ENCODE assay signal across 8 cellular contexts in the genomic region with DNA sequence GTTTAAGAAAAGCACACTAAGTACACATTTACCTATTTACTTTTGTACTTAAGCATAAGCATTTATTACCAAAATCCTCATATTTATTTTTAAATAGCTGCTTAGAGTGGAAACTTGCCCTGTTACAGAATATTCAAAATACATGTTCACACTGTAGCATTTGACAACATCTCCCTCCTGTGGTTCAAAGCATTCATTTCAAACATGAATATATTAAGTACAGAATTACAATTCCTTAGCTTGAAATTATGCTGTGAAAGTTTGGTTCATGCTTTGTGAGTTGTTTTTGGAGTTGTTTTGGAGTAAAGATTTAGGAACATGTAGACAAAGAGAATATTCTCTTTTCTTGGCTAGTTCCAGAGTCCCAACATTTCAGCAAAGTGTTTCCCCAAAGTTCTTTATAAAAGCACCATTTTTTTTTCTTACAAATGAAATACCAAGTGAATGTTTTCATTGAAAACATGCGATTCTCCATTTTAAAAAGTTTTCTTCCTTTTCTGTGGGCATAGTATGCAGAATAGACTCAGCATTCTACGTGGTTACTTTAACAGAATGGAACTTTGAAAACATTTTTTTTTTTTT.
DNase-seq lines count a peak whose midpoint lies in the region; ATAC-seq lines count a peak whose summit lies in the region.

No MANE protein-coding gene starts in this region.

- ATAC-seq in GM19023 (IDR thresholded peaks at IDR 0.05; ENCODE audit: unreplicated experiment) (no peak), GM19397 (IDR thresholded peaks at IDR 0.05; ENCODE audit: unreplicated experiment) (no peak)

- DNase-seq in NCI-H1436 (lab: John Stamatoyannopoulos, UW), result peak; percentile 19
- DNase-seq in NCI-H1436 treated with DMSO at 0.1 percent for 48 hours (lab: John Stamatoyannopoulos, UW), result no peak
- DNase-seq in NAMALWA (ENCODE audit: low spot score), result peak; percentile 74
- peak; percentile 40 for DNase-seq in brain pericyte (ENCODE audit: low read depth, low spot score)
- peak; percentile 6 for DNase-seq in midbrain (lab: John Stamatoyannopoulos, UW)
- DNase-seq in NCI-H446 treated with DMSO at 0.1 percent for 48 hours (lab: John Stamatoyannopoulos, UW), result no peak

Comparison
In these comparisons a context has a peak if more than half of its experiments do, and no peak if none do; other contexts are left out.
1. DNase-seq: peak in NCI-H1436 (single experiment), NAMALWA (single experiment), brain pericyte (single experiment) and midbrain (single experiment); none in NCI-H1436 treated with DMSO at 0.1 percent for 48 hours (single experiment) and NCI-H446 treated with DMSO at 0.1 percent for 48 hours (single experiment).